In the genomic region with DNA sequence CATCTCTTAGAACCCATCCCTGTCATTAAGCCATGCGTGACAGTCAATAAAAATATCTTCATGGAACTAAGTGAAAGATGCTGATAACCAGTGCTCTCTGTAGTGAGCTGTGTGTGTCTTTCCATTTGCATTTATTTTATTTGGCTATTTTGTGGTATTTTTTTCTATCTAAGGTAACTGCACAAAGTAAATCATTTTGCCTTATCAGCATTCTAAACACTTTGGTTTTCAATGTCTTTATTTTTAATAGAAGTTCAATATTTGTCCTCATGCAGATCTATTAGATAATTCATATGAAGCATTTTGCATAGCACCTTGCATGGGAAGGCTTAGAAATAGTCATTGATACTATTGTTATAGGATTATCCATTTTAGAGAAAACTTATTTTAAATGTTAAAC, we compare ENCODE assay signal across 35 cellular contexts.
"Had no signal": no experiment of that assay in that cellular context is flagged by ENCODE, and none has a peak within 500 bp of the region (broad histone marks: within the 10 kb centered on the region; RNA-seq: fewer than 3 reads in every experiment).

No MANE protein-coding gene starts in this region.

- H3K27me3 ChIP-seq: MG63 had no signal

- H3K9me3 ChIP-seq: MG63 had no signal

- DNase-seq: MG63, MM.1S, MV-4-11, NCI-H1048, NCI-H1092, NCI-H1092 treated with DMSO at 0.1 percent for 48 hours, NCI-H1105, NCI-H1105 treated with DMSO at 0.1 percent for 48 hours, NCI-H1417, NCI-H1417 treated with DMSO at 0.1 percent for 48 hours, NCI-H1436, NCI-H1436 treated with DMSO at 0.1 percent for 48 hours, NCI-H146, NCI-H1694, NCI-H1694 treated with DMSO at 0.1 percent for 48 hours, NCI-H187, NCI-H187 treated with DMSO at 0.1 percent for 48 hours, NCI-H1930, NCI-H2029, NCI-H2029 treated with DMSO at 0.1 percent for 48 hours, NCI-H2081, NCI-H2081 treated with DMSO at 0.1 percent for 48 hours, NCI-H2107, NCI-H2171, NCI-H2171 treated with DMSO at 0.1 percent for 48 hours, NCI-H2227 treated with DMSO at 0.1 percent for 48 hours, NCI-H226, NCI-H345, NCI-H446, NCI-H446 treated with DMSO at 0.1 percent for 48 hours, NCI-H510A, NCI-H510A treated with DMSO at 0.1 percent for 48 hours, NCI-H524, NCI-H524 treated with DMSO at 0.1 percent for 48 hours, NCI-H526 had no signal

- H3K4me3 ChIP-seq: MG63 had no signal

- H3K36me3 ChIP-seq: MG63 had no signal
